27 cellular contexts compared by ENCODE assay signal in the genomic region with DNA sequence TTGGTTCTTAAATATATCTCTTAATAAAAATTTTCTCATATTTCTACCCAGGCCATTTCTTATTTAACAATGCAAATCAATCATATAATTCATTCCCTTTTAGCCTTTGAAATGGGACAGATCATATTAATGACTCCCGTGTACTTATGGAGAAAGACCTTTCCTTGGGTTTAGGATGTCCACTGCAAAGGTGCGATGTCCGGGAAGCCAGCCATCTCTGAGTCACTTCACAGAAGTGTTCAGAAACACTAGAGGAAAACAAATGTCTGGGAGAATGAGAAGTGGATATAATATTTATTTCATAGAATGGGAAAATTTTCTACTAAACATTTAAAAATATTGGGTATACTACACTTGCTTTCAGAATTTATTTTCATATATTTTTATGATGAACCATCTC. TPM values are rescaled to one million over a fixed set of nuclear protein-coding genes. Genes with fewer than 3 reads are reported as not detected.
"Had no signal": no experiment of that assay in that cellular context is flagged by ENCODE, and none has a peak within 500 bp of the region (broad histone marks: within the 10 kb centered on the region; RNA-seq: fewer than 3 reads in every experiment).

No MANE protein-coding gene starts in this region.

- ATAC-seq: activated CD8-positive, alpha-beta memory T cell treated with anti-CD3 and anti-CD28 coated beads, Interleukin-2, amount 10 ng/mL, durations not matched to agents 7 days and 5 days; body of pancreas; Panc1; T-helper 17 cell had no signal

- H3K27me3 ChIP-seq: ascending aorta, body of pancreas had no signal

- DNase-seq: activated B cell treated with CpG ODN at 0.5 μM for 24 hours; activated CD4-positive, alpha-beta T cell treated with anti-CD3 and anti-CD28 coated beads for 1 hour; activated CD4-positive, alpha-beta T cell treated with anti-CD3 and anti-CD28 coated beads, Interleukin-2, amount 10 ng/mL, durations not matched to agents 24 days and 14 days; activated CD4-positive, alpha-beta T cell treated with anti-CD3 and anti-CD28 coated beads, Interleukin-2, amount 50 U/mL, for 48 hours; activated CD8-positive, alpha-beta memory T cell treated with anti-CD3 and anti-CD28 coated beads, Interleukin-2, amount 10 ng/mL, durations not matched to agents 7 days and 5 days; activated effector memory CD4-positive, alpha-beta T cell treated with Interleukin-2 at 50 U/mL for 16 hours; activated naive CD4-positive, alpha-beta T cell; activated T-cell treated with anti-CD3 and anti-CD28 coated beads, Interleukin-2, amount 50 U/mL, for 24 hours; amniotic stem cell; body of pancreas; central memory CD4-positive, alpha-beta T cell; MM.1S; NCI-H1105 treated with DMSO at 0.1 percent for 48 hours; NCI-H146; NCI-H1930; NCI-H345; NCI-H510A; NCI-H526 treated with DMSO at 0.1 percent for 48 hours; NCI-H82; OCI-M1; SHP77 treated with DMSO at 0.1 percent for 48 hours; T-helper 17 cell; T-helper 9 cell had no signal

- H3K4me3 ChIP-seq: ascending aorta, body of pancreas had no signal

- H3K9me3 ChIP-seq: ascending aorta, body of pancreas had no signal

- H3K36me3 ChIP-seq: ascending aorta had no signal

- H3K4me1 ChIP-seq: ascending aorta, body of pancreas had no signal

- H3K27ac ChIP-seq: ascending aorta, body of pancreas, RWPE1 had no signal

RNA-seq across cellular contexts. Expression of gene INTU, which starts 15.3 kb away (rescaled TPM):
- total RNA-seq: activated CD4-positive, alpha-beta T cell treated with anti-CD3 and anti-CD28 coated beads, Interleukin-2, amount 10 ng/mL, durations not matched to agents 24 days and 14 days; activated T-helper 1 cell treated with anti-CD3 and anti-CD28 coated beads, Interleukin-12 subunit alpha, Interleukin-12 subunit beta, Interleukin-2, Interleukin-4 antibody, amounts not matched to agents 30 ng/mL and 10 ng/mL and 1 ng/mL, durations not matched to agents 14 hours and 24 hours and 36 hours had no signal
